ENCODE assay signal across 8 cellular contexts in the genomic region with DNA sequence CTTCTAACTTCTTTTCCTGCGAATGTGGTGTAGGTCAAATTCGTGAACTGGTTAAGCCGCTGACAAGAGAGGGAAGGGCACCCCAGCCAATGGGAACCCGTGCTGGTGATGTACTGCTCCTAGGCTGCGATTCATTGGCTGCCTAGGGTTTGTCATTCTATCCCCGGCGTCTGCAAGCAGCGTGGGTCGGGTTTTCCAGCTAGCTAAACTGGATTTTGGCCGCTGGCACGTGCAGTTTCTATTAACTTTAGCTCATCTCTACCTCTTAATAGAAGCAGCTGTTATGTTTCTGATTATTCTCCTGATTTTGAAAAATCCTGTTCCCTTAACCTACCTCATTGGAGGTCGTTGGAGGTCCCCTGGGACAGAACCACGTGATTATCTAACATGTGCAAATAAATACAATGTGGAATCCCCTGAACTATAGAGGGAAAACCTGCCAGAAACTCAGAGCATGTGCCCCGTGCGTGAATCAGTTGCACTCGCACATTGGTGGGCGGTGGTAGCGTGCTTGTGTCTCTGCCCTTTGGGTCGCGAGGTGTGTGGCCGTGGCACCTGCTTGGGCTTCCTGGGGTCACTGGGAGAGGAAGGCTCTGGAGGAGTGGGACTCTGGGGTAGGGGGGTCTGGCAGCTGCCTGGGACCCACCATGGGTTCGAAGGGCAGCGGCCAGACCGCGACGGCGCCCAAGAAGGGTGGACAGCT.
DNase-seq lines count a peak whose midpoint lies in the region; ATAC-seq and FAIRE-seq lines count a peak whose summit lies in the region.

No MANE protein-coding gene starts in this region.

- peak; percentile 97 for FAIRE-seq in A204.1 (lab: Jason Lieb, UNC)

- ATAC-seq in GM18868 (IDR thresholded peaks at IDR 0.05; ENCODE audit: unreplicated experiment): peak; percentile 64
- ATAC-seq in HG03135 (IDR thresholded peaks at IDR 0.05; ENCODE audit: unreplicated experiment): peak; percentile 60
- ATAC-seq in activated CD4-positive, CD25-positive, alpha-beta regulatory T cell treated with anti-CD3 and anti-CD28 coated beads, Interleukin-2, amount 50 U/mL, for 24 hours: peak; percentile 78

- peak; percentile 88 for DNase-seq in NCI-H226
- DNase-seq in cerebellar cortex (ENCODE audit: low spot score): peak; percentile 98
- peak; percentile 96 for DNase-seq in islet precursor cell
- DNase-seq in stimulated activated CD4-positive, alpha-beta T cell treated with anti-CD3 and anti-CD28 coated beads, Interleukin-12 subunit alpha, Interleukin-12 subunit beta, amount 100 ng/mL, for 4 hours: peak; percentile 72

Comparison
In these comparisons a context has a peak if more than half of its experiments do, and no peak if none do; other contexts are left out.
1. Peak in every context shown above with its lines: DNase-seq and ATAC-seq.